Comparison of ENCODE assay signal across 14 cellular contexts in genomic region chr6:82955841-82956240, GRCh38.
A peak's percentile ranks its signal among the peaks of the same experiment; 100 is the strongest.
DNase-seq lines count a peak whose midpoint lies in the region; ATAC-seq, FAIRE-seq and TF ChIP-seq lines count a peak whose summit lies in the region.
"Had no signal": no experiment of that assay in that cellular context is flagged by ENCODE, and none has a peak within 500 bp of the region (broad histone marks: within the 10 kb centered on the region; RNA-seq: fewer than 3 reads in every experiment).

No MANE protein-coding gene starts in this region.

- DNase-seq in AG08396 (ENCODE audit: low spot score) (peak; percentile 30), HTR-8/SVneo (ENCODE audit: insufficient read length, low spot score) (peak; percentile 22), astrocyte of the spinal cord (ENCODE audit: low read depth, low spot score) (peak; percentile 77), kidney glomerular epithelial cell (lab: John Stamatoyannopoulos, UW) (peak; percentile 56), iPS-NIHi11 (ENCODE audit: low spot score) (no peak), HuH-7.5 (ENCODE audit: low spot score) (no peak), hippocampal formation (lab: John Stamatoyannopoulos, UW) (no peak)
- DNase-seq: activated CD4-positive, alpha-beta T cell treated with anti-CD3 and anti-CD28 coated beads, Interleukin-2, amount 10 ng/mL, durations not matched to agents 7 days and 5 days; body of pancreas; H9; Peyer's patch; stimulated activated CD4-positive, alpha-beta T cell treated with anti-CD3 and anti-CD28 coated beads, Interleukin-15, amount 100 ng/mL, for 24 hours; transverse colon had no signal

- H3K4me3 ChIP-seq in astrocyte of the spinal cord (ENCODE audit: low read depth, low read length): no peak overlapping the region
- H3K4me3 ChIP-seq: body of pancreas, Peyer's patch, transverse colon had no signal

- in situ Hi-C loops in astrocyte of the spinal cord (cut with HindIII; ENCODE audit: low sequenced_read_pairs): no loop called here

- no peak for TF ChIP-seq CTCF in astrocyte of the spinal cord (IDR thresholded peaks at IDR 0.05; ENCODE audit: low read depth, low read length)

- ATAC-seq in GM19324 (IDR thresholded peaks at IDR 0.05; ENCODE audit: low FRiP score, unreplicated experiment): no peak
- ATAC-seq: body of pancreas had no signal

- peak; percentile 16 for FAIRE-seq in HTR-8/SVneo (lab: Jason Lieb, UNC)

Comparison
In these comparisons a context has a peak if more than half of its experiments do, and no peak if none do; other contexts are left out.
1. DNase-seq: peak in AG08396 (single experiment), HTR-8/SVneo (single experiment), astrocyte of the spinal cord (single experiment) and kidney glomerular epithelial cell (single experiment); none in iPS-NIHi11 (single experiment), HuH-7.5 (single experiment) and hippocampal formation (0 of 2).